Comparison of ENCODE assay signal across 8 cellular contexts in genomic region chr7:111083423-111083822, GRCh38. TPM values are rescaled to one million over a fixed set of nuclear protein-coding genes. Genes with fewer than 3 reads are reported as not detected.
A peak's percentile ranks its signal among the peaks of the same experiment; 100 is the strongest.
DNase-seq lines count a peak whose midpoint lies in the region; ATAC-seq and TF ChIP-seq lines count a peak whose summit lies in the region.

No MANE protein-coding gene starts in this region.

- H3K36me3 Mint-ChIP-seq in CD4-positive, CD25-positive, alpha-beta regulatory T cell: no peaks in the 10 kb centered on the region
- H3K36me3 Mint-ChIP-seq in activated CD4-positive, alpha-beta memory T cell treated with anti-CD3 and anti-CD28 coated beads for 36 hours: peaks cover 5% of the 10 kb centered on the region

- DNase-seq in CD4-positive, CD25-positive, alpha-beta regulatory T cell: peak; percentile 13 to 96 (median 75)
- peak; percentile 60 for DNase-seq in activated CD4-positive, alpha-beta memory T cell treated with anti-CD3 and anti-CD28 coated beads for 36 hours
- DNase-seq in lung microvascular endothelial cell (ENCODE audit: low read depth in 2 of 2) (peak; percentile 11 to 64), esophagus muscularis mucosa (ENCODE audit: extremely low spot score) (no peak), SW480 (ENCODE audit: low spot score) (no peak), NCI-H2081 (lab: John Stamatoyannopoulos, UW) (no peak)

- peaks cover 33% of the 10 kb centered on the region for H3K4me1 ChIP-seq in CD4-positive, CD25-positive, alpha-beta regulatory T cell (ENCODE audit: control insufficient read depth, insufficient read depth, low read length, poor library complexity, severe bottlenecking)
- no peaks in the 10 kb centered on the region for H3K4me1 ChIP-seq in esophagus muscularis mucosa

- no peaks in the 10 kb centered on the region for H3K9me3 ChIP-seq in CD4-positive, CD25-positive, alpha-beta regulatory T cell (ENCODE audit: control insufficient read depth in 2 of 2, low read length in 2 of 2)
- no peaks in the 10 kb centered on the region for H3K9me3 ChIP-seq in esophagus muscularis mucosa

- intact Hi-C loops in activated CD4-positive, alpha-beta memory T cell treated with anti-CD3 and anti-CD28 coated beads for 36 hours (cut with micrococcal nuclease): loop anchor here (1.0 to 5.0 kb wide), 6 partner anchors 9 to 166 kb away; no protein-coding TSS in a partner anchor
- intact Hi-C loops in esophagus muscularis mucosa (cut with DNase I): loop anchor here (10.0 kb wide), 1 partner anchor 651 kb away; no protein-coding TSS in a partner anchor

- no peak for TF ChIP-seq CTCF in esophagus muscularis mucosa (IDR thresholded peaks at IDR 0.05)

- CTCF ChIA-PET in activated CD4-positive, alpha-beta memory T cell treated with anti-CD3 and anti-CD28 coated beads for 36 hours (lab: Charles Lee): interaction anchor here (0.8 to 2.3 kb wide), 6 partner anchors 9 to 71 kb away, joined by 3 to 13 read pairs (median 5); no protein-coding TSS in a partner anchor

- peak; percentile 95 to 99 for ATAC-seq in CD4-positive, CD25-positive, alpha-beta regulatory T cell (ENCODE audit: low read depth in 2 of 2)
- peak; percentile 98 for ATAC-seq in GM19438 (IDR thresholded peaks at IDR 0.05; ENCODE audit: low read depth, unreplicated experiment)
- ATAC-seq in HG03442 (IDR thresholded peaks at IDR 0.05; ENCODE audit: unreplicated experiment): peak; percentile 98

- H3K27me3 ChIP-seq in CD4-positive, CD25-positive, alpha-beta regulatory T cell (ENCODE audit: control insufficient read depth, insufficient read depth, low read length): no peaks in the 10 kb centered on the region
- H3K27me3 ChIP-seq in esophagus muscularis mucosa: no peaks in the 10 kb centered on the region

- H3K36me3 ChIP-seq in CD4-positive, CD25-positive, alpha-beta regulatory T cell (ENCODE audit: control insufficient read depth, insufficient read depth, low read length): no peaks in the 10 kb centered on the region
- H3K36me3 ChIP-seq in esophagus muscularis mucosa: no peaks in the 10 kb centered on the region

- H3K27ac Mint-ChIP-seq in CD4-positive, CD25-positive, alpha-beta regulatory T cell: peak overlapping the region; percentile 66 to 92 (median 83)
- H3K27ac Mint-ChIP-seq in activated CD4-positive, alpha-beta memory T cell treated with anti-CD3 and anti-CD28 coated beads for 36 hours: peak overlapping the region; percentile 90

- peaks cover 40 to 52% (median 45%) of the 10 kb centered on the region in 4 donors for H3K4me1 Mint-ChIP-seq in CD4-positive, CD25-positive, alpha-beta regulatory T cell
- peaks cover 70% of the 10 kb centered on the region for H3K4me1 Mint-ChIP-seq in activated CD4-positive, alpha-beta memory T cell treated with anti-CD3 and anti-CD28 coated beads for 36 hours (ENCODE audit: low read depth)

- H3K9me3 Mint-ChIP-seq in CD4-positive, CD25-positive, alpha-beta regulatory T cell: no peaks in the 10 kb centered on the region
- H3K9me3 Mint-ChIP-seq in activated CD4-positive, alpha-beta memory T cell treated with anti-CD3 and anti-CD28 coated beads for 36 hours: peaks cover 8% of the 10 kb centered on the region

- peak overlapping the region; percentile 60 for H3K27ac ChIP-seq in CD4-positive, CD25-positive, alpha-beta regulatory T cell (ENCODE audit: insufficient read depth, low read length, poor library complexity, severe bottlenecking)
- no peak overlapping the region for H3K27ac ChIP-seq in esophagus muscularis mucosa (replicated peaks in 1 of 4)

- WGBS in esophagus muscularis mucosa: 79% methylated on average over 5 of the region's 5 CpGs

- H3K27me3 Mint-ChIP-seq in CD4-positive, CD25-positive, alpha-beta regulatory T cell: no peaks in the 10 kb centered on the region
- H3K27me3 Mint-ChIP-seq in activated CD4-positive, alpha-beta memory T cell treated with anti-CD3 and anti-CD28 coated beads for 36 hours: no peaks in the 10 kb centered on the region

- POLR2A ChIA-PET in activated CD4-positive, alpha-beta memory T cell treated with anti-CD3 and anti-CD28 coated beads for 36 hours (lab: Charles Lee): interaction anchor here (1.0 to 2.3 kb wide), 7 partner anchors 9 to 72 kb away, joined by 3 to 16 read pairs (median 6); no protein-coding TSS in a partner anchor

- H3K4me3 Mint-ChIP-seq in CD4-positive, CD25-positive, alpha-beta regulatory T cell: peak overlapping the region; percentile 10 to 78 (median 63)
- H3K4me3 Mint-ChIP-seq in activated CD4-positive, alpha-beta memory T cell treated with anti-CD3 and anti-CD28 coated beads for 36 hours: peak overlapping the region; percentile 13

- no peak for TF ChIP-seq POLR2A in esophagus muscularis mucosa (IDR thresholded peaks at IDR 0.05; ENCODE audit: low read depth)

- TF ChIP-seq EP300 in esophagus muscularis mucosa (IDR thresholded peaks at IDR 0.05): no peak

- peak overlapping the region; percentile 66 for H3K4me3 ChIP-seq in CD4-positive, CD25-positive, alpha-beta regulatory T cell (ENCODE audit: low read depth, low read length)
- H3K4me3 ChIP-seq in esophagus muscularis mucosa: no peak overlapping the region

RNA-seq across cellular contexts. Expression of gene LRRN3, which starts 7.5 kb away (rescaled TPM):
- total RNA-seq in CD4-positive, CD25-positive, alpha-beta regulatory T cell: 1.7 TPM
- polyA plus RNA-seq in CD4-positive, CD25-positive, alpha-beta regulatory T cell: 1 to 10 TPM; 1.3 to 2.3 (median 1.9) TPM
- total RNA-seq in activated CD4-positive, alpha-beta memory T cell treated with anti-CD3 and anti-CD28 coated beads for 36 hours: 1 to 10 TPM; 4.0 to 4.4 TPM
- total RNA-seq in lung microvascular endothelial cell (not detected in 2 replicates), esophagus muscularis mucosa (1 to 10 TPM in 1 of 4 donors, under 1 TPM in 3; 0.39 to 1.3 (median 0.61) TPM)

Comparison
In these comparisons a context has a peak if more than half of its experiments do, and no peak if none do; other contexts are left out.
1. DNase-seq: peak in CD4-positive, CD25-positive, alpha-beta regulatory T cell (3 of 3), activated CD4-positive, alpha-beta memory T cell treated with anti-CD3 and anti-CD28 coated beads for 36 hours (single experiment) and lung microvascular endothelial cell (2 of 2); none in esophagus muscularis mucosa (single experiment), SW480 (single experiment) and NCI-H2081 (0 of 2).
2. Peak in every context shown above with its lines, with median percentiles within 50 percentile points of each other: ATAC-seq.